ENCODE assay signal across 7 cellular contexts in genomic region chr15:72272213-72272996, GRCh38. TPM values are rescaled to one million over a fixed set of nuclear protein-coding genes. Genes with fewer than 3 reads are reported as not detected.
DNase-seq lines count a peak whose midpoint lies in the region; ATAC-seq and TF ChIP-seq lines count a peak whose summit lies in the region.

Gene PARP6 (minus strand): TSS chr15:72272554. CDS start chr15:72267477, 5,077 bp downstream.

- ATAC-seq in GM18499 (IDR thresholded peaks at IDR 0.05; ENCODE audit: insufficient read depth, unreplicated experiment) (peak; percentile 79), HG02943 (IDR thresholded peaks at IDR 0.05; ENCODE audit: low read depth, unreplicated experiment) (peak; percentile 96)

- peak within 1 kb of the TSS; percentile 94 for H3K27ac ChIP-seq in hepatocyte

- no peaks in the 10 kb centered on the region for H3K27me3 ChIP-seq in hepatocyte

- peak within 1 kb of the TSS; percentile 89 for H3K4me3 ChIP-seq in hepatocyte

- H3K79me2 ChIP-seq in hepatocyte = peaks cover 41% of the 10 kb centered on the region

- peaks cover 11% of the 10 kb centered on the region for H3K4me1 ChIP-seq in hepatocyte (ENCODE audit: insufficient read depth)

- no peaks in the 10 kb centered on the region for H3K36me3 ChIP-seq in hepatocyte (replicated peaks; ENCODE audit: insufficient read depth, low read depth)

- peak; percentile 83 to 84 for DNase-seq in NCI-H1930 (lab: John Stamatoyannopoulos, UW)
- peak; percentile 99 for DNase-seq in T-helper 22 cell (ENCODE audit: low read depth)
- DNase-seq in astrocyte of the hippocampus (ENCODE audit: low read depth, low spot score) = peak; percentile 99
- peak; percentile 99 for DNase-seq in hepatocyte (ENCODE audit: low spot score)
- peak; percentile 94 for DNase-seq in retina

- no peaks in the 10 kb centered on the region for H4K20me1 ChIP-seq in hepatocyte (ENCODE audit: insufficient read depth, poor library complexity, severe bottlenecking)

- 1% methylated on average over 47 of the region's 82 CpGs for WGBS in hepatocyte (ENCODE audit: low lambda C conversion rate, missing lambda C conversion rate)

- peak; percentile 74 for TF ChIP-seq CTCF in hepatocyte (IDR thresholded peaks at IDR 0.05; ENCODE audit: poor library complexity)

- no peaks in the 10 kb centered on the region for H3K9me3 ChIP-seq in hepatocyte (ENCODE audit: low read depth)

- peak within 1 kb of the TSS; percentile 88 for H3K4me2 ChIP-seq in hepatocyte

- peak within 1 kb of the TSS; percentile 87 for H2AFZ ChIP-seq in hepatocyte

- H3K9me2 ChIP-seq in hepatocyte (replicated peaks; ENCODE audit: insufficient read depth) = no peaks in the 10 kb centered on the region

RNA-seq across cellular contexts. Expression of gene PARP6, which starts in this region (rescaled TPM):
- 37.6 and 57.1 TPM in 2 replicates for total RNA-seq in hepatocyte
- polyA plus RNA-seq in hepatocyte = 61.4 and 77.4 TPM in 2 replicates

Comparison
In these comparisons a context has a peak if more than half of its experiments do, and no peak if none do; other contexts are left out.
1. Peak in every context shown above with its lines: DNase-seq, ATAC-seq, H3K4me3 ChIP-seq and H3K27ac ChIP-seq.